8 cellular contexts compared by ENCODE assay signal in the genomic region with DNA sequence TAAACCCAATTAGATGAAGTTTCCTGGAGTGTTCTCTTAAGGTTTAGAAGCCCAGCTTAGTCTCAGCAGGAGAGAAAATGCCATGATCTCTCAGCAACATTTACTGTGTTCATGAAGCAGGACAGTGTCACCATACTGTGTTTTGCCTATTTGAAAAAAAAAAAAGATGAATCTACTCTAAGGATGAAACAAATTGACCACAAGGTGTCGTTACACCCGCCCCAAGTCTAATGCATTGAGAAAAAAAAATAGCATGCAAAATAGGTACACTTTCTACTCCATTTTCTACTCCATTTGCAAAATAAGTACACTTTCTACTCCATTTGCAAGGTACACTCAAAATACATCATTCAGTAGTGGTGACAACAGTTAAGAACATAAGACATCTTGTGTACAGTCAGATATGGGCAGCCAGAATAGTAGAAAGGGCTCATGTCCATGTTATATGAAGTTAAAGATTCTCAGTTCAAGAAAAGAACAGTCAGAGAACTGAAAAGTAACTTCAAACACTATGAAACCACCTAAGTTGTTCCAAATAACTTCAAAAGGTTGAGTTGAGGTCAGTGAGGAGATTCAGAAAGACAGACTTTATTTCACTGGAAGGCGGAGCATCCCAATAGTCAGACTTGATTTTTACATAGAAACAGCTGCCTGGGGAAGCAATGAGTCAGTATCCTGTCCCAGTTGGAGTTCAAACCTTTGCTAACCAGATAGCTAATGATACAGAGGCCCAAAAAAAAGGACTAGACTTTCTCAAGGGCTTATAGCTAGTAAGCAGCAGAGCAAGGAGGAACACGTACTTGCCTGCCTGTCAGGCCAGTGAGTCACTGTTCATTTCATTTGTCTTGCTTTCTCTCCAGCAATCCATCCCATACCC. TPM values are rescaled to one million over a fixed set of nuclear protein-coding genes. Genes with fewer than 3 reads are reported as not detected.
DNase-seq lines count a peak whose midpoint lies in the region; ATAC-seq and TF ChIP-seq lines count a peak whose summit lies in the region.

No MANE protein-coding gene starts in this region.

- H3K4me1 ChIP-seq in endodermal cell (ENCODE audit: control insufficient read depth, insufficient read depth, low read length), result peaks cover 4% of the 10 kb centered on the region
- no peaks in the 10 kb centered on the region for H3K4me1 ChIP-seq in ascending aorta

- H3K27ac Mint-ChIP-seq in endodermal cell, result no peak overlapping the region

- no peak overlapping the region for H3K9ac ChIP-seq in endodermal cell (ENCODE audit: extremely low read depth, low read length, poor library complexity, severe bottlenecking)

- H3K27ac ChIP-seq in endodermal cell (ENCODE audit: low read depth, low read length) (no peak overlapping the region), ascending aorta (no peak overlapping the region)

- H3K4me3 Mint-ChIP-seq in endodermal cell, result no peak overlapping the region

- ATAC-seq in GM21529 (IDR thresholded peaks at IDR 0.05; ENCODE audit: unreplicated experiment), result peak; percentile 57
- no peak for ATAC-seq in omental fat pad (ENCODE audit: low FRiP score)

- H3K27me3 ChIP-seq in endodermal cell (ENCODE audit: control insufficient read depth, insufficient read depth, low read length, poor library complexity, severe bottlenecking) (no peaks in the 10 kb centered on the region), ascending aorta (no peaks in the 10 kb centered on the region)

- DNase-seq in EL (peak; percentile 81), NCI-H226 (peak; percentile 91), endodermal cell (no peak), GF-D8 (lab: John Stamatoyannopoulos, UW) (no peak), omental fat pad (ENCODE audit: low spot score) (no peak), ascending aorta (ENCODE audit: low spot score in 2 of 2) (no peak), NCI-H774 (lab: John Stamatoyannopoulos, UW) (no peak)

- TF ChIP-seq CTCF in endodermal cell (conservative IDR thresholded peaks at IDR 0.05) (peak; percentile 74), omental fat pad (IDR thresholded peaks at IDR 0.05) (no peak), ascending aorta (IDR thresholded peaks at IDR 0.05) (no peak)

- peaks cover 6% of the 10 kb centered on the region for H3K4me1 Mint-ChIP-seq in endodermal cell

- H3K36me3 ChIP-seq in endodermal cell (ENCODE audit: control insufficient read depth, insufficient read depth, low read length) (no peaks in the 10 kb centered on the region), ascending aorta (no peaks in the 10 kb centered on the region)

- intact Hi-C loops in ascending aorta (cut with DNase I), result no loop called here

- WGBS in endodermal cell (ENCODE audit: insufficient coverage in 1 of 2, insufficient read length in 1 of 2), 2 experiments, result 71 to 80% methylated on average over 4 of the region's 4 CpGs

- H3K9me3 Mint-ChIP-seq in endodermal cell, result no peaks in the 10 kb centered on the region

- H3K4me3 ChIP-seq in endodermal cell (ENCODE audit: low read length) (no peak overlapping the region), ascending aorta (no peak overlapping the region)

- H3K9me3 ChIP-seq in endodermal cell (ENCODE audit: control insufficient read depth, low read length) (no peaks in the 10 kb centered on the region), ascending aorta (no peaks in the 10 kb centered on the region)

- H3K36me3 Mint-ChIP-seq in endodermal cell (ENCODE audit: low read depth), result no peaks in the 10 kb centered on the region

- no peaks in the 10 kb centered on the region for H3K27me3 Mint-ChIP-seq in endodermal cell (ENCODE audit: insufficient read depth)

RNA-seq across cellular contexts. Expression of gene PLPPR5, which starts 13.3 kb away (rescaled TPM):
- total RNA-seq in endodermal cell, result under 1 TPM; 0.18 to 0.31 TPM
- polyA plus RNA-seq in endodermal cell (2013, experiment 1 of 2), result 1.1 TPM
- 1.7 TPM for polyA plus RNA-seq in endodermal cell (2013, experiment 2 of 2)
- total RNA-seq in omental fat pad, result not detected
- not detected for total RNA-seq in ascending aorta

Comparison
In these comparisons a context has a peak if more than half of its experiments do, and no peak if none do; other contexts are left out.
1. DNase-seq: peak in EL (single experiment) and NCI-H226 (single experiment); none in endodermal cell (single experiment), GF-D8 (single experiment), omental fat pad (single experiment), ascending aorta (0 of 2) and NCI-H774 (single experiment).